ENCODE assay signal across 14 cellular contexts in the genomic region with DNA sequence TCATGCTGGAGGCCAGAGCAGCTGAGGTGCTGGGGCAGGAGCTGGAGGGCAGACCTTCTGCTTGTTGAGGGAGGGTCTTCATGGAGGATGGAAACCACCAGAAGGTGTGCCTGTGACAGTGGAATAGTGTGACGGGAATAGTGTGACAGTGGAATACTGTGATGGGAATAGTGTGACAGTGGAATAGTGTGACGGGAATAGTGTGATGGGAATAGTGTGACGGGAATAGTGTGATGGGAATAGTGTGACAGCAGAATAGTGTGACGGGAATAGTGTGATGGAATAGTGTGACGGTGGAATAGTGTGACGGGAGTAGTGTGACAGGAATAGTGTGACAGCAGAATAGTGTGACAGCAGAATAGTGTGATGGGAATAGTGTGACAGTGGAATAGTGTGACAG.
DNase-seq lines count a peak whose midpoint lies in the region; ATAC-seq lines count a peak whose summit lies in the region.
"Had no signal": no experiment of that assay in that cellular context is flagged by ENCODE, and none has a peak within 500 bp of the region (broad histone marks: within the 10 kb centered on the region; RNA-seq: fewer than 3 reads in every experiment).

No MANE protein-coding gene starts in this region.

- H3K27me3 Mint-ChIP-seq in activated T-helper 17 cell treated with anti-CD3 and anti-CD28 coated beads, Interleukin-2, amount 50 U/mL, for 72 hours = no peaks in the 10 kb centered on the region
- H3K27me3 Mint-ChIP-seq: memory B cell, type B pancreatic cell had no signal

- WGBS in right cardiac atrium = 61% methylated on average over 6 of the region's 6 CpGs

- no peak overlapping the region for H3K27ac Mint-ChIP-seq in activated T-helper 17 cell treated with anti-CD3 and anti-CD28 coated beads, Interleukin-2, amount 50 U/mL, for 72 hours
- H3K27ac Mint-ChIP-seq: memory B cell, type B pancreatic cell had no signal

- H3K9me3 ChIP-seq in right cardiac atrium (ENCODE audit: control insufficient read depth, low read length) = no peaks in the 10 kb centered on the region
- H3K9me3 ChIP-seq: ascending aorta had no signal

- no peak overlapping the region for H3K4me3 ChIP-seq in right cardiac atrium (ENCODE audit: low read length)
- H3K4me3 ChIP-seq: ascending aorta had no signal

- no peaks in the 10 kb centered on the region for H3K27me3 ChIP-seq in right cardiac atrium (ENCODE audit: control insufficient read depth, insufficient read depth)
- H3K27me3 ChIP-seq: ascending aorta had no signal

- H3K9me3 Mint-ChIP-seq in activated T-helper 17 cell treated with anti-CD3 and anti-CD28 coated beads, Interleukin-2, amount 50 U/mL, for 72 hours = peaks cover 4% of the 10 kb centered on the region

- peak; percentile 34 for ATAC-seq in activated T-helper 17 cell treated with anti-CD3 and anti-CD28 coated beads, Interleukin-2, amount 50 U/mL, for 72 hours (replicated peaks)
- peak; percentile 76 to 79 for ATAC-seq in right cardiac atrium
- ATAC-seq in stimulated activated naive CD8-positive, alpha-beta T cell treated with anti-CD3 and anti-CD28 coated beads, Interleukin-15, Interleukin-2, amounts not matched to agents 100 U/mL and 50 U/mL, for 24 hours = peak; percentile 52

- no peak overlapping the region for H3K4me3 Mint-ChIP-seq in activated T-helper 17 cell treated with anti-CD3 and anti-CD28 coated beads, Interleukin-2, amount 50 U/mL, for 72 hours
- H3K4me3 Mint-ChIP-seq: memory B cell, type B pancreatic cell had no signal

- no peaks in the 10 kb centered on the region for H3K4me1 Mint-ChIP-seq in activated T-helper 17 cell treated with anti-CD3 and anti-CD28 coated beads, Interleukin-2, amount 50 U/mL, for 72 hours

- intact Hi-C loops in right cardiac atrium (cut with DNase I) = no loop called here

- no peaks in the 10 kb centered on the region for H3K36me3 Mint-ChIP-seq in activated T-helper 17 cell treated with anti-CD3 and anti-CD28 coated beads, Interleukin-2, amount 50 U/mL, for 72 hours (ENCODE audit: low read depth)
- H3K36me3 Mint-ChIP-seq: type B pancreatic cell had no signal

- DNase-seq in NCI-H2227 (lab: John Stamatoyannopoulos, UW; ENCODE audit: unreplicated experiment) = peak; percentile 32
- no peak for DNase-seq in NCI-H2227 treated with DMSO at 0.1 percent for 48 hours (lab: John Stamatoyannopoulos, UW)
- no peak for DNase-seq in right cardiac atrium
- DNase-seq in stimulated activated naive CD8-positive, alpha-beta T cell treated with anti-CD3 and anti-CD28 coated beads, Interleukin-15, Interleukin-2, amounts not matched to agents 100 U/mL and 50 U/mL, for 24 hours = no peak
- no peak for DNase-seq in central memory CD4-positive, alpha-beta T cell
- DNase-seq in stimulated activated CD4-positive, alpha-beta T cell treated with anti-CD3 and anti-CD28 coated beads, Interleukin-2, amount 100 ng/mL, for 24 hours = no peak
- no peak for DNase-seq in RPMI8226
- DNase-seq: GDM1, H7, NCI-H748 treated with DMSO at 0.1 percent for 48 hours had no signal

- no peaks in the 10 kb centered on the region for H3K4me1 ChIP-seq in right cardiac atrium (ENCODE audit: control insufficient read depth, insufficient read depth, low read length)
- H3K4me1 ChIP-seq: ascending aorta had no signal

- H3K27ac ChIP-seq in right cardiac atrium (ENCODE audit: low read length) = no peak overlapping the region
- H3K27ac ChIP-seq: ascending aorta had no signal
